12 cellular contexts compared by ENCODE assay signal in genomic region chr2:55772309-55772980, GRCh38.
DNase-seq lines count a peak whose midpoint lies in the region; ATAC-seq, FAIRE-seq and TF ChIP-seq lines count a peak whose summit lies in the region.
"Had no signal": no experiment of that assay in that cellular context is flagged by ENCODE, and none has a peak within 500 bp of the region (broad histone marks: within the 10 kb centered on the region; RNA-seq: fewer than 3 reads in every experiment).

No MANE protein-coding gene starts in this region.

- CTCF ChIA-PET in activated CD8-positive, alpha-beta T cell treated with anti-CD3 and anti-CD28 coated beads, Interleukin-2, amount 10 ng/mL, durations not matched to agents 7 days and 5 days (lab: Charles Lee), result no interaction called here

- H3K27ac ChIP-seq in epithelial cell of prostate, result peak overlapping the region; percentile 9
- H3K27ac ChIP-seq in pancreas, result no peak overlapping the region
- H3K27ac ChIP-seq: Peyer's patch had no signal

- no peak overlapping the region for H3K4me3 ChIP-seq in pancreas
- H3K4me3 ChIP-seq: K562, Peyer's patch had no signal

- DNase-seq in COLO829 (ENCODE audit: low spot score) (peak; percentile 10), NCI-H460 (ENCODE audit: extremely low read depth, low read depth) (peak; percentile 29), epithelial cell of prostate (ENCODE audit: low read depth, low spot score) (no peak), pancreas (no peak), DMS79 treated with DMSO at 0.1 percent for 48 hours (lab: John Stamatoyannopoulos, UW) (no peak), head of caudate nucleus (no peak)
- DNase-seq in activated CD8-positive, alpha-beta T cell treated with anti-CD3 and anti-CD28 coated beads, Interleukin-2, amount 10 ng/mL, durations not matched to agents 7 days and 5 days, result no peak
- DNase-seq: CD8-positive, alpha-beta T cell; Peyer's patch had no signal

- FAIRE-seq in pancreas (lab: Jason Lieb, UNC), result no peak

- H3K4me1 Mint-ChIP-seq in activated CD8-positive, alpha-beta T cell treated with anti-CD3 and anti-CD28 coated beads, Interleukin-2, amount 10 ng/mL, durations not matched to agents 7 days and 5 days (ENCODE audit: low read depth), result no peaks in the 10 kb centered on the region
- H3K4me1 Mint-ChIP-seq: B cell had no signal

- H3K9me3 Mint-ChIP-seq in activated CD8-positive, alpha-beta T cell treated with anti-CD3 and anti-CD28 coated beads, Interleukin-2, amount 10 ng/mL, durations not matched to agents 7 days and 5 days (ENCODE audit: insufficient read depth), result no peaks in the 10 kb centered on the region
- H3K9me3 Mint-ChIP-seq: CD8-positive, alpha-beta T cell had no signal

- H3K36me3 Mint-ChIP-seq in activated CD8-positive, alpha-beta T cell treated with anti-CD3 and anti-CD28 coated beads, Interleukin-2, amount 10 ng/mL, durations not matched to agents 7 days and 5 days (ENCODE audit: low read depth), result no peaks in the 10 kb centered on the region
- H3K36me3 Mint-ChIP-seq: CD8-positive, alpha-beta T cell had no signal

- no peaks in the 10 kb centered on the region for H3K9me3 ChIP-seq in pancreas
- H3K9me3 ChIP-seq: Peyer's patch had no signal

- POLR2A ChIA-PET in activated CD8-positive, alpha-beta T cell treated with anti-CD3 and anti-CD28 coated beads, Interleukin-2, amount 10 ng/mL, durations not matched to agents 7 days and 5 days (lab: Charles Lee), result no interaction called here

- H3K27me3 Mint-ChIP-seq in activated CD8-positive, alpha-beta T cell treated with anti-CD3 and anti-CD28 coated beads, Interleukin-2, amount 10 ng/mL, durations not matched to agents 7 days and 5 days (ENCODE audit: low read depth), result peaks cover 2% of the 10 kb centered on the region

- H3K4me1 ChIP-seq in pancreas, result peaks cover 0 to 7% (median 0%) of the 10 kb centered on the region in 3 donors
- H3K4me1 ChIP-seq: Peyer's patch had no signal

- ATAC-seq in pancreas (peak; percentile 40 to 60 (median 48)), HG02840 (IDR thresholded peaks at IDR 0.05; ENCODE audit: low FRiP score, unreplicated experiment) (no peak)
- ATAC-seq in activated CD8-positive, alpha-beta T cell treated with anti-CD3 and anti-CD28 coated beads, Interleukin-2, amount 10 ng/mL, durations not matched to agents 7 days and 5 days, result no peak
- ATAC-seq: CD8-positive, alpha-beta T cell; K562 had no signal

- no peak overlapping the region for H3K27ac Mint-ChIP-seq in activated CD8-positive, alpha-beta T cell treated with anti-CD3 and anti-CD28 coated beads, Interleukin-2, amount 10 ng/mL, durations not matched to agents 7 days and 5 days
- H3K27ac Mint-ChIP-seq: B cell; CD8-positive, alpha-beta T cell had no signal

- TF ChIP-seq CTCF in pancreas (IDR thresholded peaks at IDR 0.05), result no peak

- WGBS in pancreas, 2 donors, result 69 to 75% methylated on average over 6 of the region's 6 CpGs

- no peaks in the 10 kb centered on the region for H3K36me3 ChIP-seq in pancreas
- H3K36me3 ChIP-seq: Peyer's patch had no signal

- H3K4me3 Mint-ChIP-seq in activated CD8-positive, alpha-beta T cell treated with anti-CD3 and anti-CD28 coated beads, Interleukin-2, amount 10 ng/mL, durations not matched to agents 7 days and 5 days, result no peak overlapping the region
- H3K4me3 Mint-ChIP-seq: B cell; CD8-positive, alpha-beta T cell had no signal

- intact Hi-C loops in pancreas (cut with DNase I), result loop anchor here in 1 of 3 donors (10.0 kb wide), 1 partner anchor 182 kb away; no protein-coding TSS in a partner anchor
- intact Hi-C loops in head of caudate nucleus (cut with DNase I), result no loop called here

- H3K27me3 ChIP-seq in pancreas, result no peaks in the 10 kb centered on the region
- H3K27me3 ChIP-seq: Peyer's patch had no signal

Comparison
In these comparisons a context has a peak if more than half of its experiments do, and no peak if none do; other contexts are left out.
1. DNase-seq: peak in COLO829 (single experiment) and NCI-H460 (single experiment); none in epithelial cell of prostate (single experiment), pancreas (0 of 6), DMS79 treated with DMSO at 0.1 percent for 48 hours (single experiment), head of caudate nucleus (0 of 42) and activated CD8-positive, alpha-beta T cell treated with anti-CD3 and anti-CD28 coated beads, Interleukin-2, amount 10 ng/mL, durations not matched to agents 7 days and 5 days (single experiment).
2. ATAC-seq: peak in pancreas (4 of 4); none in activated CD8-positive, alpha-beta T cell treated with anti-CD3 and anti-CD28 coated beads, Interleukin-2, amount 10 ng/mL, durations not matched to agents 7 days and 5 days (single experiment) and HG02840 (single experiment).